Comparison of ENCODE assay signal across 3 cellular contexts in genomic region chr15:66952756-66953522, GRCh38.
A peak's percentile ranks its signal among the peaks of the same experiment; 100 is the strongest.
TF ChIP-seq lines count a peak whose summit lies in the region.

No MANE protein-coding gene starts in this region.

TF ChIP-seq in SK-N-SH, 30 proteins besides CTCF, POLR2A, EP300 and RAD21:
- no peak for TF ChIP-seq REST (IDR thresholded peaks at IDR 0.05; ENCODE audit: low read depth, low read length)
- peak; percentile 31; the same call in 1 of the 2 replicates for TF ChIP-seq USF1 (IDR thresholded peaks at IDR 0.05; ENCODE audit: borderline replicate concordance, low read depth)

TF ChIP-seq in SK-N-SH treated with all-trans-retinoic acid at 6 μM for 48 hours, 23 proteins besides CTCF, POLR2A, EP300 and RAD21 (continued from another document):
- TF ChIP-seq BACH2 (CRISPR knock-in tag; IDR thresholded peaks at IDR 0.05; ENCODE audit: borderline replicate concordance): no peak
- no peak for TF ChIP-seq POU6F1 (CRISPR knock-in tag; IDR thresholded peaks at IDR 0.05; ENCODE audit: borderline replicate concordance, low read depth)
- no peak for TF ChIP-seq ESRRG (CRISPR knock-in tag; IDR thresholded peaks at IDR 0.05)
- TF ChIP-seq ZNF70 (CRISPR knock-in tag; IDR thresholded peaks at IDR 0.05): no peak
- TF ChIP-seq PATZ1 (CRISPR knock-in tag; IDR thresholded peaks at IDR 0.05; ENCODE audit: borderline replicate concordance): no peak
- no peak for TF ChIP-seq ZC3H10 (CRISPR knock-in tag; IDR thresholded peaks at IDR 0.05)
- TF ChIP-seq GLIS3 (CRISPR knock-in tag; IDR thresholded peaks at IDR 0.05): no peak
- no peak for TF ChIP-seq TSHZ2 (CRISPR knock-in tag; IDR thresholded peaks at IDR 0.05)

TF ChIP-seq in IMR-90, 13 proteins besides CTCF, POLR2A, EP300 and RAD21 (continued from another document):
- 0 out of 2 replicates have a peak, but pooled peaks have one; percentile 38 for TF ChIP-seq USF2 (IDR thresholded peaks at IDR 0.05; ENCODE audit: low read depth, low read length)
- no peak for TF ChIP-seq MXI1 (IDR thresholded peaks at IDR 0.05; ENCODE audit: borderline replicate concordance, low read depth, low read length)
